1 cellular context compared by ENCODE assay signal in genomic region chr2:84963692-84964405, GRCh38.
TF ChIP-seq lines count a peak whose summit lies in the region.

No MANE protein-coding gene starts in this region.

TF ChIP-seq in HepG2, 621 proteins besides CTCF, POLR2A, EP300 and RAD21 (continued from another document and continues in another):
- 0 out of 2 replicates have a peak, but pooled peaks have one; percentile 72 for TF ChIP-seq ZNF20 (CRISPR knock-in tag; IDR thresholded peaks at IDR 0.05)
- TF ChIP-seq ZNF558 (CRISPR knock-in tag; IDR thresholded peaks at IDR 0.05; ENCODE audit: borderline replicate concordance), result no peak; the same call in 1 of the 2 replicates
- TF ChIP-seq ATF7-NPFF (CRISPR knock-in tag; IDR thresholded peaks at IDR 0.05; ENCODE audit: low read depth), result no peak
- no peak for TF ChIP-seq ZNF768 (CRISPR knock-in tag; IDR thresholded peaks at IDR 0.05)
- TF ChIP-seq MBNL3 (CRISPR knock-in tag; conservative IDR thresholded peaks at IDR 0.05), result no peak
- TF ChIP-seq ZNF674 (CRISPR knock-in tag; IDR thresholded peaks at IDR 0.05; ENCODE audit: low read depth), result no peak
- TF ChIP-seq SALL1 (CRISPR knock-in tag; IDR thresholded peaks at IDR 0.05), result peak; percentile 95
- TF ChIP-seq SOX5 (CRISPR knock-in tag; IDR thresholded peaks at IDR 0.05; ENCODE audit: borderline replicate concordance), result peak; percentile 92
- no peak for TF ChIP-seq AGO1 (IDR thresholded peaks at IDR 0.05; ENCODE audit: low read depth, low read length, poor library complexity, severe bottlenecking)
- TF ChIP-seq ZNF44 (CRISPR knock-in tag; IDR thresholded peaks at IDR 0.05), result no peak
- TF ChIP-seq ZNF772 (CRISPR knock-in tag; IDR thresholded peaks at IDR 0.05), result peak; percentile 64
- no peak for TF ChIP-seq ZNF790 (CRISPR knock-in tag; IDR thresholded peaks at IDR 0.05; ENCODE audit: borderline replicate concordance)
- TF ChIP-seq ZNF280D (CRISPR knock-in tag; IDR thresholded peaks at IDR 0.05), result peak; percentile 59
- TF ChIP-seq, protein P1, sequence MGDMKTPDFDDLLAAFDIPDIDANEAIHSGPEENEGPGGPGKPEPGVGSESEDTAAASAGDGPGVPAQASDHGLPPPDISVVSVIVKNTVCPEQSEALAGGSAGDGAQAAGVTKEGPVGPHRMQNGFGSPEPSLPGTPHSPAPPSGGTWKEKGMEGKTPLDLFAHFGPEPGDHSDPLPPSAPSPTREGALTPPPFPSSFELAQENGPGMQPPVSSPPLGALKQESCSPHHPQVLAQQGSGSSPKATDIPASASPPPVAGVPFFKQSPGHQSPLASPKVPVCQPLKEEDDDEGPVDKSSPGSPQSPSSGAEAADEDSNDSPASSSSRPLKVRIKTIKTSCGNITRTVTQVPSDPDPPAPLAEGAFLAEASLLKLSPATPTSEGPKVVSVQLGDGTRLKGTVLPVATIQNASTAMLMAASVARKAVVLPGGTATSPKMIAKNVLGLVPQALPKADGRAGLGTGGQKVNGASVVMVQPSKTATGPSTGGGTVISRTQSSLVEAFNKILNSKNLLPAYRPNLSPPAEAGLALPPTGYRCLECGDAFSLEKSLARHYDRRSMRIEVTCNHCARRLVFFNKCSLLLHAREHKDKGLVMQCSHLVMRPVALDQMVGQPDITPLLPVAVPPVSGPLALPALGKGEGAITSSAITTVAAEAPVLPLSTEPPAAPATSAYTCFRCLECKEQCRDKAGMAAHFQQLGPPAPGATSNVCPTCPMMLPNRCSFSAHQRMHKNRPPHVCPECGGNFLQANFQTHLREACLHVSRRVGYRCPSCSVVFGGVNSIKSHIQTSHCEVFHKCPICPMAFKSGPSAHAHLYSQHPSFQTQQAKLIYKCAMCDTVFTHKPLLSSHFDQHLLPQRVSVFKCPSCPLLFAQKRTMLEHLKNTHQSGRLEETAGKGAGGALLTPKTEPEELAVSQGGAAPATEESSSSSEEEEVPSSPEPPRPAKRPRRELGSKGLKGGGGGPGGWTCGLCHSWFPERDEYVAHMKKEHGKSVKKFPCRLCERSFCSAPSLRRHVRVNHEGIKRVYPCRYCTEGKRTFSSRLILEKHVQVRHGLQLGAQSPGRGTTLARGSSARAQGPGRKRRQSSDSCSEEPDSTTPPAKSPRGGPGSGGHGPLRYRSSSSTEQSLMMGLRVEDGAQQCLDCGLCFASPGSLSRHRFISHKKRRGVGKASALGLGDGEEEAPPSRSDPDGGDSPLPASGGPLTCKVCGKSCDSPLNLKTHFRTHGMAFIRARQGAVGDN (CRISPR knock-in tag; IDR thresholded peaks at IDR 0.05), result no peak; the same call in none of the 2 replicates
- no peak for TF ChIP-seq CHD2 (IDR thresholded peaks at IDR 0.05; ENCODE audit: low read depth, low read length)
- TF ChIP-seq ZNF138 (CRISPR knock-in tag; IDR thresholded peaks at IDR 0.05; ENCODE audit: low read depth), result no peak
- TF ChIP-seq SRSF1 (optimal IDR thresholded peaks at IDR 0.05; ENCODE audit: low read depth, low read length), result no peak
- TF ChIP-seq NFKBIZ (CRISPR knock-in tag; IDR thresholded peaks at IDR 0.05), result peak; percentile 53; the same call in 1 of the 2 replicates
- TF ChIP-seq HNF1A (IDR thresholded peaks at IDR 0.05; ENCODE audit: low read depth), result peak; percentile 75
- TF ChIP-seq HNF1A (CRISPR knock-in tag; IDR thresholded peaks at IDR 0.05; ENCODE audit: borderline replicate concordance), result peak; percentile 74; the same call in 1 of the 2 replicates
- TF ChIP-seq HES4 (CRISPR knock-in tag; IDR thresholded peaks at IDR 0.05; ENCODE audit: borderline replicate concordance), result no peak
- TF ChIP-seq ZNF230 (CRISPR knock-in tag; IDR thresholded peaks at IDR 0.05), result peak; percentile 86; the same call in 1 of the 2 replicates
- TF ChIP-seq, protein P2, sequence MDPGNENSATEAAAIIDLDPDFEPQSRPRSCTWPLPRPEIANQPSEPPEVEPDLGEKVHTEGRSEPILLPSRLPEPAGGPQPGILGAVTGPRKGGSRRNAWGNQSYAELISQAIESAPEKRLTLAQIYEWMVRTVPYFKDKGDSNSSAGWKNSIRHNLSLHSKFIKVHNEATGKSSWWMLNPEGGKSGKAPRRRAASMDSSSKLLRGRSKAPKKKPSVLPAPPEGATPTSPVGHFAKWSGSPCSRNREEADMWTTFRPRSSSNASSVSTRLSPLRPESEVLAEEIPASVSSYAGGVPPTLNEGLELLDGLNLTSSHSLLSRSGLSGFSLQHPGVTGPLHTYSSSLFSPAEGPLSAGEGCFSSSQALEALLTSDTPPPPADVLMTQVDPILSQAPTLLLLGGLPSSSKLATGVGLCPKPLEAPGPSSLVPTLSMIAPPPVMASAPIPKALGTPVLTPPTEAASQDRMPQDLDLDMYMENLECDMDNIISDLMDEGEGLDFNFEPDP (CRISPR knock-in tag; conservative IDR thresholded peaks at IDR 0.05), result 0 out of 2 replicates have a peak, but pooled peaks have one; percentile 76
- TF ChIP-seq CHCHD3 (CRISPR knock-in tag; IDR thresholded peaks at IDR 0.05), result no peak
- no peak for TF ChIP-seq NFKB2 (CRISPR knock-in tag; IDR thresholded peaks at IDR 0.05; ENCODE audit: borderline replicate concordance)
- TF ChIP-seq ZNF33B (CRISPR knock-in tag; IDR thresholded peaks at IDR 0.05), result no peak
- TF ChIP-seq ZFP37 (CRISPR knock-in tag; IDR thresholded peaks at IDR 0.05; ENCODE audit: borderline replicate concordance), result no peak; the same call in 1 of the 2 replicates
- TF ChIP-seq, protein P3, sequence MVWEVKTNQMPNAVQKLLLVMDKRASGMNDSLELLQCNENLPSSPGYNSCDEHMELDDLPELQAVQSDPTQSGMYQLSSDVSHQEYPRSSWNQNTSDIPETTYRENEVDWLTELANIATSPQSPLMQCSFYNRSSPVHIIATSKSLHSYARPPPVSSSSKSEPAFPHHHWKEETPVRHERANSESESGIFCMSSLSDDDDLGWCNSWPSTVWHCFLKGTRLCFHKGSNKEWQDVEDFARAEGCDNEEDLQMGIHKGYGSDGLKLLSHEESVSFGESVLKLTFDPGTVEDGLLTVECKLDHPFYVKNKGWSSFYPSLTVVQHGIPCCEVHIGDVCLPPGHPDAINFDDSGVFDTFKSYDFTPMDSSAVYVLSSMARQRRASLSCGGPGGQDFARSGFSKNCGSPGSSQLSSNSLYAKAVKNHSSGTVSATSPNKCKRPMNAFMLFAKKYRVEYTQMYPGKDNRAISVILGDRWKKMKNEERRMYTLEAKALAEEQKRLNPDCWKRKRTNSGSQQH (CRISPR knock-in tag; IDR thresholded peaks at IDR 0.05; ENCODE audit: low read depth), result peak; percentile 84; the same call in 1 of the 2 replicates
- TF ChIP-seq ATF7 (IDR thresholded peaks at IDR 0.05), result peak; percentile 81
- TF ChIP-seq ATF7 (CRISPR knock-in tag; IDR thresholded peaks at IDR 0.05), result peak; percentile 84; the same call in 1 of the 2 replicates
- peak; percentile 40; the same call in 1 of the 2 replicates for TF ChIP-seq BRF2 (CRISPR knock-in tag; IDR thresholded peaks at IDR 0.05)
- TF ChIP-seq PHF5A (CRISPR knock-in tag; IDR thresholded peaks at IDR 0.05; ENCODE audit: low read depth, unreplicated experiment), result peak; percentile 92
- TF ChIP-seq GATA4 (IDR thresholded peaks at IDR 0.05; ENCODE audit: borderline replicate concordance, low read depth), result peak; percentile 91
- TF ChIP-seq ZNF570 (CRISPR knock-in tag; IDR thresholded peaks at IDR 0.05; ENCODE audit: borderline replicate concordance), result no peak
- peak; percentile 35; the same call in 1 of the 2 replicates for TF ChIP-seq FOXC1 (CRISPR knock-in tag; IDR thresholded peaks at IDR 0.05; ENCODE audit: borderline replicate concordance)
- no peak for TF ChIP-seq ZBTB2 (CRISPR knock-in tag; IDR thresholded peaks at IDR 0.05; ENCODE audit: low read depth)
- TF ChIP-seq KLF11 (CRISPR knock-in tag; IDR thresholded peaks at IDR 0.05), result no peak
- TF ChIP-seq NFE2L2 (IDR thresholded peaks at IDR 0.05; ENCODE audit: low read length), result no peak; the same call in 1 of the 2 replicates
- TF ChIP-seq FOXK1 (CRISPR knock-in tag; IDR thresholded peaks at IDR 0.05; ENCODE audit: borderline replicate concordance, low read depth), result peak; percentile 88
- no peak for TF ChIP-seq SUZ12 (IDR thresholded peaks at IDR 0.05; ENCODE audit: low read depth, low read length)
- peak; percentile 93 for TF ChIP-seq HDAC1 (CRISPR knock-in tag; IDR thresholded peaks at IDR 0.05)
- peak; percentile 93 for TF ChIP-seq RCOR2 (CRISPR knock-in tag; IDR thresholded peaks at IDR 0.05)
- peak; percentile 86 for TF ChIP-seq KLF6 (CRISPR knock-in tag; IDR thresholded peaks at IDR 0.05)
- TF ChIP-seq TRIM22 (IDR thresholded peaks at IDR 0.05), result no peak
- no peak for TF ChIP-seq ZNF17 (CRISPR knock-in tag; IDR thresholded peaks at IDR 0.05)
- no peak for TF ChIP-seq ZNF550 (CRISPR knock-in tag; IDR thresholded peaks at IDR 0.05; ENCODE audit: borderline replicate concordance)
- no peak for TF ChIP-seq KLF15 (CRISPR knock-in tag; IDR thresholded peaks at IDR 0.05; ENCODE audit: borderline replicate concordance)
- TF ChIP-seq MZF1 (CRISPR knock-in tag; IDR thresholded peaks at IDR 0.05; ENCODE audit: borderline replicate concordance), result 0 out of 2 replicates have a peak, but pooled peaks have one; percentile 16
